Comparison of ENCODE assay signal across 1 cellular context in genomic region chr19:7868326-7868670, GRCh38.
TF ChIP-seq lines count a peak whose summit lies in the region.

No MANE protein-coding gene starts in this region.

TF ChIP-seq in HepG2, 621 proteins besides CTCF, POLR2A, EP300 and RAD21:
- 0 out of 2 replicates have a peak, but pooled peaks have one; percentile 3 for TF ChIP-seq ZNF772 (CRISPR knock-in tag; IDR thresholded peaks at IDR 0.05)
- TF ChIP-seq MXD4 (CRISPR knock-in tag; IDR thresholded peaks at IDR 0.05), result 0 out of 2 replicates have a peak, but pooled peaks have one; percentile 8
- TF ChIP-seq KAT7 (CRISPR knock-in tag; IDR thresholded peaks at IDR 0.05; ENCODE audit: borderline replicate concordance), result 0 out of 2 replicates have a peak, but pooled peaks have one; percentile 3
- peak; percentile 50 for TF ChIP-seq BHLHE40 (IDR thresholded peaks at IDR 0.05; ENCODE audit: low read length)
- 0 out of 2 replicates have a peak, but pooled peaks have one; percentile 17 for TF ChIP-seq ZNF350 (CRISPR knock-in tag; IDR thresholded peaks at IDR 0.05; ENCODE audit: borderline replicate concordance, low read depth)
- no peak for TF ChIP-seq GABPA (IDR thresholded peaks at IDR 0.05; ENCODE audit: low read depth, low read length)
- TF ChIP-seq GABPA (CRISPR knock-in tag; IDR thresholded peaks at IDR 0.05; ENCODE audit: low read depth), result no peak
- TF ChIP-seq EEA1 (CRISPR knock-in tag; IDR thresholded peaks at IDR 0.05; ENCODE audit: borderline replicate concordance), result no peak
- 0 out of 2 replicates have a peak, but pooled peaks have one; percentile 31 for TF ChIP-seq ZSCAN22 (CRISPR knock-in tag; IDR thresholded peaks at IDR 0.05)
- TF ChIP-seq PHF21A (CRISPR knock-in tag; IDR thresholded peaks at IDR 0.05), result 0 out of 2 replicates have a peak, but pooled peaks have one; percentile 34
- peak; percentile 13; the same call in 1 of the 2 replicates for TF ChIP-seq ARNTL (CRISPR knock-in tag; IDR thresholded peaks at IDR 0.05)
- TF ChIP-seq ZFP62 (CRISPR knock-in tag; IDR thresholded peaks at IDR 0.05), result no peak
- 0 out of 2 replicates have a peak, but pooled peaks have one; percentile 29 for TF ChIP-seq ZFP37 (CRISPR knock-in tag; IDR thresholded peaks at IDR 0.05; ENCODE audit: borderline replicate concordance)
- peak; percentile 24; the same call in 1 of the 2 replicates for TF ChIP-seq ZKSCAN8 (CRISPR knock-in tag; IDR thresholded peaks at IDR 0.05; ENCODE audit: borderline replicate concordance)
- TF ChIP-seq RAD51 (IDR thresholded peaks at IDR 0.05; ENCODE audit: borderline replicate concordance), result no peak
